22 cellular contexts compared by ENCODE assay signal in the genomic region with DNA sequence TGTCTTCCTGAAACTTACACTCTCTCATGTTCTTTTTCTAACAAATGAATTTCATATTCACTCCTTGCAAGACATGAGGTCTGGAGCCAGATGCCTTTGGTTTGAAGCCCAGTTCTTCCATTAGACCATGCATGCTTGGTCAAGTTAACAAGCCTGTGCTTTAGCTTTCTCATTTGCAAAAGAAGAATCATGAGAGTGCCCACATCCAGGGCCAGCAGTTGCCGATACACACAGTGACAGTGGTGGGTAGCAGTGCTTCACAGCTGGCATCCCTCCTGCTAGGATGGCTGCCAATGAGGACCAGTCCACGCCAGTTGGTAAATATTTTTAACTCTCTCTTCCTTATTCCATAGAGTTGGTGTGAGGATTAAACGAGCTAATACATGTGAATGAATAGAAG.
A peak's percentile ranks its signal among the peaks of the same experiment; 100 is the strongest.
DNase-seq lines count a peak whose midpoint lies in the region; ATAC-seq, FAIRE-seq and TF ChIP-seq lines count a peak whose summit lies in the region.
"Had no signal": no experiment of that assay in that cellular context is flagged by ENCODE, and none has a peak within 500 bp of the region (broad histone marks: within the 10 kb centered on the region; RNA-seq: fewer than 3 reads in every experiment).

No MANE protein-coding gene starts in this region.

- H3K79me2 ChIP-seq in hepatocyte, result no peaks in the 10 kb centered on the region

- no peaks in the 10 kb centered on the region for H3K9me3 Mint-ChIP-seq in natural killer cell
- H3K9me3 Mint-ChIP-seq: activated CD4-positive, alpha-beta memory T cell treated with anti-CD3 and anti-CD28 coated beads for 36 hours; dendritic cell treated with granulocyte-macrophage colony-stimulating factor and Interleukin-4, amounts not matched to agents 40 ng/mL and 50 ng/mL, for 4 days had no signal

- TF ChIP-seq CTCF in right atrium auricular region (IDR thresholded peaks at IDR 0.05) (no peak), bronchial epithelial cell (IDR thresholded peaks at IDR 0.05; ENCODE audit: insufficient read depth, low read length, severe bottlenecking) (no peak), left ventricle myocardium inferior (IDR thresholded peaks at IDR 0.05; ENCODE audit: borderline replicate concordance) (no peak), hepatocyte (IDR thresholded peaks at IDR 0.05; ENCODE audit: poor library complexity) (no peak), natural killer cell (IDR thresholded peaks at IDR 0.05) (no peak)

- H3K36me3 Mint-ChIP-seq in natural killer cell, result no peaks in the 10 kb centered on the region
- H3K36me3 Mint-ChIP-seq: activated CD4-positive, alpha-beta memory T cell treated with anti-CD3 and anti-CD28 coated beads for 36 hours had no signal

- no peaks in the 10 kb centered on the region for H3K4me1 ChIP-seq in right atrium auricular region
- peaks cover 7% of the 10 kb centered on the region for H3K4me1 ChIP-seq in left ventricle myocardium inferior
- H3K4me1 ChIP-seq in hepatocyte (ENCODE audit: insufficient read depth), result peaks cover 8% of the 10 kb centered on the region
- H3K4me1 ChIP-seq: BLaER1, lower lobe of right lung, spleen had no signal

- ATAC-seq in Right ventricle myocardium inferior (peak; percentile 64), HG02642 (IDR thresholded peaks at IDR 0.05; ENCODE audit: poor library complexity, unreplicated experiment) (no peak), natural killer cell (no peak)
- ATAC-seq: lower lobe of right lung; stimulated activated naive CD8-positive, alpha-beta T cell treated with anti-CD3 and anti-CD28 coated beads, Interleukin-15, amount 100 ng/mL, for 72 hours had no signal

- no peak for DNase-seq in Right ventricle myocardium inferior (ENCODE audit: missing footprints)
- no peak for DNase-seq in right atrium auricular region (ENCODE audit: low spot score)
- no peak for DNase-seq in bronchial epithelial cell (ENCODE audit: low read depth)
- peak; percentile 26 for DNase-seq in left ventricle myocardium inferior
- DNase-seq in hepatocyte (ENCODE audit: low spot score), result no peak
- no peak for DNase-seq in LoVo (ENCODE audit: low spot score)
- no peak for DNase-seq in natural killer cell
- DNase-seq: activated B cell treated with CpG ODN at 0.5 μM for 24 hours; activated CD4-positive, alpha-beta memory T cell treated with anti-CD3 and anti-CD28 coated beads for 36 hours; activated naive CD8-positive, alpha-beta T cell treated with anti-CD3 and anti-CD28 coated beads, Interleukin-2, amount 10 ng/mL, durations not matched to agents 7 days and 5 days; Caco-2; KBM-7; lower lobe of right lung; NCI-H2107; NCI-H524; spleen; stimulated activated naive CD8-positive, alpha-beta T cell treated with anti-CD3 and anti-CD28 coated beads, Interleukin-15, amount 100 ng/mL, for 72 hours had no signal

- H3K9me2 ChIP-seq in hepatocyte (replicated peaks; ENCODE audit: insufficient read depth), result no peaks in the 10 kb centered on the region

- H3K4me1 Mint-ChIP-seq in natural killer cell, result peaks cover 0 to 8% of the 10 kb centered on the region in 2 donors
- H3K4me1 Mint-ChIP-seq: activated B cell treated with CpG ODN at 0.5 μM for 24 hours had no signal

- H3K27me3 Mint-ChIP-seq in natural killer cell (ENCODE audit: low read depth in 2 of 2), result peaks cover 11 to 12% of the 10 kb centered on the region in 2 donors
- H3K27me3 Mint-ChIP-seq: activated naive CD8-positive, alpha-beta T cell treated with anti-CD3 and anti-CD28 coated beads, Interleukin-2, amount 10 ng/mL, durations not matched to agents 7 days and 5 days had no signal

- peak; percentile 83 for FAIRE-seq in bronchial epithelial cell (lab: Jason Lieb, UNC)
- FAIRE-seq: GM19239 had no signal

- no peak overlapping the region for H3K4me2 ChIP-seq in hepatocyte
- H3K4me2 ChIP-seq: BLaER1 had no signal

- WGBS in hepatocyte (ENCODE audit: low lambda C conversion rate, missing lambda C conversion rate), result 99% methylated on average over 3 of the region's 3 CpGs

- no peaks in the 10 kb centered on the region for H4K20me1 ChIP-seq in hepatocyte (ENCODE audit: insufficient read depth, poor library complexity, severe bottlenecking)
- H4K20me1 ChIP-seq: BLaER1 had no signal

- H3K9me3 ChIP-seq in right atrium auricular region (no peaks in the 10 kb centered on the region), left ventricle myocardium inferior (replicated peaks) (no peaks in the 10 kb centered on the region), hepatocyte (ENCODE audit: low read depth) (no peaks in the 10 kb centered on the region)
- H3K9me3 ChIP-seq: Caco-2, lower lobe of right lung, spleen, tibial nerve had no signal

- intact Hi-C loops in Right ventricle myocardium inferior (cut with DNase I), result no loop called here
- intact Hi-C loops in left ventricle myocardium inferior (cut with micrococcal nuclease), result no loop called here
- intact Hi-C loops in natural killer cell (cut with micrococcal nuclease), result no loop called here

- H3K27ac Mint-ChIP-seq in natural killer cell, result no peak overlapping the region
- H3K27ac Mint-ChIP-seq: activated B cell treated with CpG ODN at 0.5 μM for 24 hours; activated CD4-positive, alpha-beta memory T cell treated with anti-CD3 and anti-CD28 coated beads for 36 hours; activated naive CD8-positive, alpha-beta T cell treated with anti-CD3 and anti-CD28 coated beads, Interleukin-2, amount 10 ng/mL, durations not matched to agents 7 days and 5 days; dendritic cell treated with granulocyte-macrophage colony-stimulating factor and Interleukin-4, amounts not matched to agents 40 ng/mL and 50 ng/mL, for 4 days; stimulated activated naive CD8-positive, alpha-beta T cell treated with anti-CD3 and anti-CD28 coated beads, Interleukin-15, amount 100 ng/mL, for 72 hours had no signal

- no peak overlapping the region for H2AFZ ChIP-seq in hepatocyte

- H3K4me3 ChIP-seq in right atrium auricular region (no peak overlapping the region), bronchial epithelial cell (ENCODE audit: low read depth, low read length) (no peak overlapping the region), left ventricle myocardium inferior (no peak overlapping the region), hepatocyte (no peak overlapping the region)
- H3K4me3 ChIP-seq: BLaER1, lower lobe of right lung, spleen, tibial nerve had no signal

- no peak overlapping the region for H3K27ac ChIP-seq in right atrium auricular region
- H3K27ac ChIP-seq in left ventricle myocardium inferior (replicated peaks), result no peak overlapping the region
- no peak overlapping the region for H3K27ac ChIP-seq in hepatocyte
- H3K27ac ChIP-seq: BLaER1, lower lobe of right lung, spleen, tibial nerve had no signal

- no peak overlapping the region for H3K4me3 Mint-ChIP-seq in natural killer cell
- H3K4me3 Mint-ChIP-seq: activated B cell treated with CpG ODN at 0.5 μM for 24 hours; activated CD4-positive, alpha-beta memory T cell treated with anti-CD3 and anti-CD28 coated beads for 36 hours; activated naive CD8-positive, alpha-beta T cell treated with anti-CD3 and anti-CD28 coated beads, Interleukin-2, amount 10 ng/mL, durations not matched to agents 7 days and 5 days; dendritic cell treated with granulocyte-macrophage colony-stimulating factor and Interleukin-4, amounts not matched to agents 40 ng/mL and 50 ng/mL, for 4 days; stimulated activated naive CD8-positive, alpha-beta T cell treated with anti-CD3 and anti-CD28 coated beads, Interleukin-15, amount 100 ng/mL, for 72 hours had no signal

- H3K27me3 ChIP-seq in right atrium auricular region (no peaks in the 10 kb centered on the region), bronchial epithelial cell (ENCODE audit: control insufficient read depth, insufficient read depth, low read length) (no peaks in the 10 kb centered on the region), left ventricle myocardium inferior (ENCODE audit: low read depth) (no peaks in the 10 kb centered on the region), hepatocyte (no peaks in the 10 kb centered on the region)
- H3K27me3 ChIP-seq: BLaER1, spleen, tibial nerve had no signal

- H3K36me3 ChIP-seq in right atrium auricular region (no peaks in the 10 kb centered on the region), bronchial epithelial cell (ENCODE audit: control insufficient read depth, insufficient read depth, low read length) (no peaks in the 10 kb centered on the region), left ventricle myocardium inferior (no peaks in the 10 kb centered on the region), hepatocyte (replicated peaks; ENCODE audit: insufficient read depth, low read depth) (no peaks in the 10 kb centered on the region)
- H3K36me3 ChIP-seq: BLaER1, lower lobe of right lung, spleen, tibial nerve had no signal
